ENCODE assay signal across 17 cellular contexts in the genomic region with DNA sequence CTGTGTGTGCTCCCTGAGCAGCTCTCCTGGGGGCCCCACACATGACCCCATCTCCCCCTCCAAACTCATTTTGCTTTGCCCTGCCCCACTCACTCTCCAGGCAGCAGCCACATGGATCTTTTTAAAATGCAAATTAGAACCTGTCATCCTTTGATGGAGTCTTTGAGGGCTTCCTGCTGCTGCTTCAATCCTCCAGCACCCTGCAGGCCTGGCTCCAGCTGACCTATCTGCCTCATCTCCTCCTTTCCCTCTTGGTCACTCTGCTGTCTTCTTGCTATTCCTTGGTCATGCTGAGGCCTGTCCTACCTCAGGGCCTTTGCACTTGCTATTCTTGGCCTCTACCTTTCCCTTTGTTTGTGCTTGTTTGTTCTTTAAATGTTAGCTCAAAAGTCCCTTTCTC. TPM values are rescaled to one million over a fixed set of nuclear protein-coding genes. Genes with fewer than 3 reads are reported as not detected.
DNase-seq lines count a peak whose midpoint lies in the region; ATAC-seq and TF ChIP-seq lines count a peak whose summit lies in the region.
"Had no signal": no experiment of that assay in that cellular context is flagged by ENCODE, and none has a peak within 500 bp of the region (broad histone marks: within the 10 kb centered on the region; RNA-seq: fewer than 3 reads in every experiment).

No MANE protein-coding gene starts in this region.

- peak overlapping the region; percentile 69 to 72 for H3K27ac ChIP-seq in right atrium auricular region
- H3K27ac ChIP-seq in psoas muscle = peak overlapping the region; percentile 81

- H3K27ac Mint-ChIP-seq in endothelial cell (ENCODE audit: unreplicated experiment) (peak overlapping the region; percentile 8), immature natural killer cell (no peak overlapping the region)
- peak overlapping the region in 1 of 2 donors; percentile 12 for H3K27ac Mint-ChIP-seq in stimulated activated naive CD8-positive, alpha-beta T cell treated with anti-CD3 and anti-CD28 coated beads, Interleukin-15, amount 100 ng/mL, for 72 hours

- H3K4me3 Mint-ChIP-seq in endothelial cell (ENCODE audit: unreplicated experiment) (no peak overlapping the region), immature natural killer cell (no peak overlapping the region)
- no peak overlapping the region for H3K4me3 Mint-ChIP-seq in stimulated activated naive CD8-positive, alpha-beta T cell treated with anti-CD3 and anti-CD28 coated beads, Interleukin-15, amount 100 ng/mL, for 72 hours
- H3K4me3 Mint-ChIP-seq: naive B cell had no signal

- H3K4me1 Mint-ChIP-seq in endothelial cell (ENCODE audit: unreplicated experiment) (peaks cover 21% of the 10 kb centered on the region), immature natural killer cell (peaks cover 9 to 12% of the 10 kb centered on the region in 2 donors)
- H3K4me1 Mint-ChIP-seq in stimulated activated naive CD8-positive, alpha-beta T cell treated with anti-CD3 and anti-CD28 coated beads, Interleukin-15, amount 100 ng/mL, for 72 hours = no peaks in the 10 kb centered on the region
- H3K4me1 Mint-ChIP-seq: naive B cell had no signal

- intact Hi-C loops in left cardiac atrium (cut with DNase I) = no loop called here
- intact Hi-C loops in psoas muscle (cut with DNase I) = loop anchor here in 1 of 2 donors (5.0 kb wide), 1 partner anchor 68 kb away; no protein-coding TSS in a partner anchor

- no peak for TF ChIP-seq CTCF in right atrium auricular region (IDR thresholded peaks at IDR 0.05)
- no peak for TF ChIP-seq CTCF in endothelial cell (IDR thresholded peaks at IDR 0.05; ENCODE audit: unreplicated experiment)
- no peak for TF ChIP-seq CTCF in psoas muscle (IDR thresholded peaks at IDR 0.05)

- peaks cover 34% of the 10 kb centered on the region for H3K36me3 Mint-ChIP-seq in endothelial cell (ENCODE audit: low read depth, unreplicated experiment)
- no peaks in the 10 kb centered on the region for H3K36me3 Mint-ChIP-seq in immature natural killer cell
- H3K36me3 Mint-ChIP-seq: naive B cell had no signal

- DNase-seq in right atrium auricular region (ENCODE audit: low spot score) (no peak), left cardiac atrium (no peak), endothelial cell (ENCODE audit: low spot score) (no peak), psoas muscle (peak in 1 of 2 donors; percentile 7), immature natural killer cell (no peak), UCSD-AML1 (lab: John Stamatoyannopoulos, UW; ENCODE audit: unreplicated experiment) (no peak)
- no peak for DNase-seq in stimulated activated naive CD8-positive, alpha-beta T cell treated with anti-CD3 and anti-CD28 coated beads, Interleukin-15, amount 100 ng/mL, for 72 hours
- DNase-seq in stimulated activated CD4-positive, alpha-beta T cell treated with anti-CD3 and anti-CD28 coated beads, Interleukin-2, amount 100 ng/mL, for 24 hours = no peak
- DNase-seq: activated effector memory CD4-positive, alpha-beta T cell treated with anti-CD3 and anti-CD28 coated beads, Interleukin-2, amount 50 U/mL, for 16 hours; BE2C; DMS79; Karpas-422; MV-4-11; naive B cell; NCI-H1694; NCI-H2171 treated with DMSO at 0.1 percent for 48 hours had no signal

- H3K27me3 ChIP-seq in right atrium auricular region (no peaks in the 10 kb centered on the region), psoas muscle (ENCODE audit: insufficient read depth in 3 of 3, low read length in 2 of 3) (no peaks in the 10 kb centered on the region)
- H3K27me3 ChIP-seq: BE2C, gastroesophageal sphincter had no signal

- H3K4me3 ChIP-seq in right atrium auricular region (no peak overlapping the region), psoas muscle (no peak overlapping the region)
- H3K4me3 ChIP-seq: gastroesophageal sphincter had no signal

- H3K9me3 ChIP-seq in right atrium auricular region (no peaks in the 10 kb centered on the region), psoas muscle (no peaks in the 10 kb centered on the region)
- H3K9me3 ChIP-seq: BE2C, gastroesophageal sphincter had no signal

- no peaks in the 10 kb centered on the region for H3K9me3 Mint-ChIP-seq in endothelial cell (ENCODE audit: unreplicated experiment)
- H3K9me3 Mint-ChIP-seq in stimulated activated naive CD8-positive, alpha-beta T cell treated with anti-CD3 and anti-CD28 coated beads, Interleukin-15, amount 100 ng/mL, for 72 hours = no peaks in the 10 kb centered on the region
- H3K9me3 Mint-ChIP-seq in immature natural killer cell = no peaks in the 10 kb centered on the region
- H3K9me3 Mint-ChIP-seq: naive B cell had no signal

- H3K27me3 Mint-ChIP-seq in endothelial cell (ENCODE audit: unreplicated experiment) (peaks cover 4% of the 10 kb centered on the region), immature natural killer cell (ENCODE audit: low read depth in 3 of 3) (peaks cover 0 to 3% (median 2%) of the 10 kb centered on the region in 3 donors)
- H3K27me3 Mint-ChIP-seq in stimulated activated naive CD8-positive, alpha-beta T cell treated with anti-CD3 and anti-CD28 coated beads, Interleukin-15, amount 100 ng/mL, for 72 hours = no peaks in the 10 kb centered on the region
- H3K27me3 Mint-ChIP-seq: naive B cell had no signal

- ATAC-seq in left cardiac atrium = no peak
- ATAC-seq in psoas muscle = no peak
- no peak for ATAC-seq in stimulated activated naive CD8-positive, alpha-beta T cell treated with anti-CD3 and anti-CD28 coated beads, Interleukin-15, amount 100 ng/mL, for 72 hours
- ATAC-seq: gastroesophageal sphincter had no signal

- H3K36me3 ChIP-seq in right atrium auricular region (peaks cover 22% of the 10 kb centered on the region), psoas muscle (ENCODE audit: insufficient read depth in 1 of 2, low read depth in 1 of 2) (peaks cover 2 to 34% of the 10 kb centered on the region in 2 donors)

- H3K4me1 ChIP-seq in right atrium auricular region = peaks cover 0 to 95% of the 10 kb centered on the region in 2 donors
- H3K4me1 ChIP-seq in psoas muscle = peaks cover 79% of the 10 kb centered on the region
- H3K4me1 ChIP-seq: BE2C had no signal

RNA-seq across cellular contexts. Expression of a gene that starts 17.9 kb away (rescaled TPM):
- total RNA-seq in right atrium auricular region (10 to 100 TPM; 81.4 to 91.8 TPM), left cardiac atrium (10 to 100 TPM; 59.3 to 71.2 TPM), endothelial cell (ENCODE audit: unreplicated experiment) (178 TPM), psoas muscle (10 to 100 TPM; 30.1 to 40.2 (median 36.6) TPM)
- polyA plus RNA-seq in psoas muscle (10 to 100 TPM; 11.0 to 22.5 (median 13.2) TPM), immature natural killer cell (1 to 10 TPM; 1.2 to 3.2 (median 1.4) TPM)
